ENCODE assay signal across 8 cellular contexts in the genomic region with DNA sequence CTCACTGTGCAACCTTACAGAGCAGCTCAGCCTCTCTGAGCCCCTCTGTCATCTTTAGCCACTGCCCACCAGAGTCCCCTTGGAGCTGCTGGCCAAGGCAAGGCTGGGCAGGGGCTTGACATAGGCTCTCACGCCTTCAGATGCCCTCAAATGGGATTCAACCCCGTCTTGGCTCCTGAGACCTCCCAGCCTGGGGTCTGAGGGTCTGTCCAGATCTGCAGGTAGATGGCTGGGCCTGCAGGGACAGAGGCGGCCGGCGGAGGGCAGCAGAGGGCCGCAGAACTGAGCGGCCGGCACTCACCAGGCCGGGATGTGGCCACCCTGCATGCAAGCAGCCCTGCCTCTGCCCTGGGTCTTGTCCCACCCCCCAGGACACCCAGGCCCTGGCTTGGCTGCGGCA. TPM values are rescaled to one million over a fixed set of nuclear protein-coding genes. Genes with fewer than 3 reads are reported as not detected.
A peak's percentile ranks its signal among the peaks of the same experiment; 100 is the strongest.
DNase-seq lines count a peak whose midpoint lies in the region; ATAC-seq lines count a peak whose summit lies in the region.

No MANE protein-coding gene starts in this region.

- H3K27me3 ChIP-seq in SJSA1 (replicated peaks) (peaks cover 1% of the 10 kb centered on the region), aorta (ENCODE audit: control insufficient read depth in 1 of 2, insufficient read depth in 2 of 2, low read length in 1 of 2) (no peaks in the 10 kb centered on the region)

- no peak overlapping the region for H3K27ac Mint-ChIP-seq in activated naive CD4-positive, alpha-beta T cell treated with anti-CD3 and anti-CD28 coated beads, Interleukin-2, amount 10 ng/mL, durations not matched to agents 7 days and 5 days

- CTCF ChIA-PET in activated naive CD4-positive, alpha-beta T cell treated with anti-CD3 and anti-CD28 coated beads, Interleukin-2, amount 10 ng/mL, durations not matched to agents 7 days and 5 days (lab: Charles Lee) = no interaction called here

- H3K9me3 Mint-ChIP-seq in activated naive CD4-positive, alpha-beta T cell treated with anti-CD3 and anti-CD28 coated beads, Interleukin-2, amount 10 ng/mL, durations not matched to agents 7 days and 5 days = no peaks in the 10 kb centered on the region

- no peak overlapping the region for H3K4me3 Mint-ChIP-seq in activated naive CD4-positive, alpha-beta T cell treated with anti-CD3 and anti-CD28 coated beads, Interleukin-2, amount 10 ng/mL, durations not matched to agents 7 days and 5 days

- H3K27ac ChIP-seq in SJSA1 (no peak overlapping the region), aorta (ENCODE audit: low read depth in 1 of 2, low read length in 2 of 2) (no peak overlapping the region)

- H3K9me3 ChIP-seq in SJSA1 (replicated peaks) = no peaks in the 10 kb centered on the region
- no peaks in the 10 kb centered on the region for H3K9me3 ChIP-seq in aorta (ENCODE audit: control insufficient read depth, low read length)

- no peak overlapping the region for H3K4me3 ChIP-seq in SJSA1
- no peak overlapping the region for H3K4me3 ChIP-seq in aorta (ENCODE audit: low read length in 2 of 2)

- H3K4me1 Mint-ChIP-seq in activated naive CD4-positive, alpha-beta T cell treated with anti-CD3 and anti-CD28 coated beads, Interleukin-2, amount 10 ng/mL, durations not matched to agents 7 days and 5 days = no peaks in the 10 kb centered on the region

- H3K4me1 ChIP-seq in SJSA1 (replicated peaks) (peaks cover 7% of the 10 kb centered on the region), aorta (ENCODE audit: control insufficient read depth in 1 of 2, insufficient read depth in 2 of 2, low read length in 2 of 2) (no peaks in the 10 kb centered on the region)

- H3K36me3 ChIP-seq in SJSA1 (no peaks in the 10 kb centered on the region), aorta (ENCODE audit: control insufficient read depth in 1 of 2, insufficient read depth in 2 of 2, low read length in 1 of 2) (no peaks in the 10 kb centered on the region)

- H3K27me3 Mint-ChIP-seq in activated naive CD4-positive, alpha-beta T cell treated with anti-CD3 and anti-CD28 coated beads, Interleukin-2, amount 10 ng/mL, durations not matched to agents 7 days and 5 days = peaks cover 13% of the 10 kb centered on the region

- WGBS in aorta, 2 donors = 0 to 1% methylated on average over 9 to 10 of the region's 10 CpGs

- no peaks in the 10 kb centered on the region for H3K36me3 Mint-ChIP-seq in activated naive CD4-positive, alpha-beta T cell treated with anti-CD3 and anti-CD28 coated beads, Interleukin-2, amount 10 ng/mL, durations not matched to agents 7 days and 5 days

- intact Hi-C loops in head of caudate nucleus (cut with DNase I) (no loop called here), posterior cingulate gyrus (cut with DNase I) (loop anchor here (10.0 kb wide), 3 partner anchors 130 to 760 kb away; a partner anchor contains a TSS), aorta (cut with DNase I) (no loop called here)

- ATAC-seq in HG02642 (IDR thresholded peaks at IDR 0.05; ENCODE audit: poor library complexity, unreplicated experiment) (peak; percentile 57), aorta (ENCODE audit: low FRiP score) (peak; percentile 84), GM18519 (IDR thresholded peaks at IDR 0.05; ENCODE audit: low FRiP score, unreplicated experiment) (no peak)

- peak; percentile 55 for DNase-seq in COLO668 (lab: John Stamatoyannopoulos, UW; ENCODE audit: unreplicated experiment)
- peak; percentile 38 to 63 for DNase-seq in SJSA1 (ENCODE audit: low read depth in 1 of 2, low spot score in 2 of 2)
- peak; percentile 71 for DNase-seq in activated naive CD4-positive, alpha-beta T cell treated with anti-CD3 and anti-CD28 coated beads, Interleukin-2, amount 10 ng/mL, durations not matched to agents 7 days and 5 days
- peak in 41 of 42 donors; percentile 49 to 88 (median 73) for DNase-seq in head of caudate nucleus
- peak; percentile 59 to 97 (median 76) for DNase-seq in posterior cingulate gyrus
- peak; percentile 64 to 87 for DNase-seq in aorta

RNA-seq across cellular contexts. Expression of a gene that starts 18.2 kb away (rescaled TPM):
- not detected in 2 replicates for total RNA-seq in SJSA1 (2014; rRNA removed; shearing (Covaris generic))
- 1 to 10 TPM; 1.0 to 1.9 TPM for total RNA-seq in aorta
- 1 to 10 TPM; 1.5 to 2.3 TPM for polyA plus RNA-seq in aorta

RNA-seq across cellular contexts. Expression of a gene that starts 48.2 kb away (rescaled TPM):
- total RNA-seq in SJSA1 (2014; rRNA removed; shearing (Covaris generic)) = 0.95 and 1.9 TPM in 2 replicates
- 1 to 10 TPM in 1 of 2 donors, under 1 TPM in 1; 0.88 to 1.7 TPM for total RNA-seq in aorta
- polyA plus RNA-seq in aorta = 1 to 10 TPM; 3.3 to 5.8 TPM
